ENCODE assay signal across 21 cellular contexts in the genomic region with DNA sequence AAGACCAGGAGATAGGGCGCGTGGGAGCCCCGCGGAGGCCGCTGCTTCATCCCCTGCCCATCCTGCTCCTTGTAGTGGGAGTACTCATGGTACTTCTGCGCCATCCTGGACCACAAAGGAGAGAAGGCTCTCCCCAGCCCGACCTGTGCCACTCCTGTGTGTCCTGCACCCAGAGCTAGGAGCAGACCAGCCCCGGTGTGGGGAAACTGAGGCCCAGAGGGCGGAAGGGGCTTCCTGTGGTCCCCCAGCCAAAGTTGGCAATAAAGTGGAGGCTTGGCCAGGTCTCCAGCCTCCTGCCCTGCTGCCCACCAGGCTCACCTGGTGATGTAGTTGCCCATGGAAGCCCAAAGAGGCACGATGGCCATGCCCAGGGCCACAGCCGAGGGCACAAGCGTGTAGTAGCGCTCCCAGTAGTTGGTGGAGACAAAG. TPM values are rescaled to one million over a fixed set of nuclear protein-coding genes. Genes with fewer than 3 reads are reported as not detected.
"Had no signal": no experiment of that assay in that cellular context is flagged by ENCODE, and none has a peak within 500 bp of the region (broad histone marks: within the 10 kb centered on the region; RNA-seq: fewer than 3 reads in every experiment).

No MANE protein-coding gene starts in this region.

- H3K27me3 ChIP-seq: adrenal gland, esophagus squamous epithelium, heart right ventricle, right atrium auricular region, suprapubic skin, transverse colon had no signal

- ATAC-seq: activated naive CD4-positive, alpha-beta T cell treated with anti-CD3 and anti-CD28 coated beads, Interleukin-2, amount 50 U/mL, for 72 hours; heart right ventricle; stimulated activated naive CD8-positive, alpha-beta T cell treated with anti-CD3 and anti-CD28 coated beads, Interleukin-15, amount 100 ng/mL, for 72 hours had no signal

- H3K36me3 ChIP-seq: adrenal gland, prostate gland, right atrium auricular region, transverse colon, WERI-Rb-1 had no signal

- H3K27ac ChIP-seq: adrenal gland, esophagus squamous epithelium, heart right ventricle, prostate gland, right atrium auricular region, suprapubic skin, transverse colon, WERI-Rb-1 had no signal

- FAIRE-seq: bronchial epithelial cell had no signal

- DNase-seq: activated CD4-positive, alpha-beta T cell treated with anti-CD3 and anti-CD28 coated beads, Interleukin-2, amount 50 U/mL, for 4 hours; activated gamma-delta T cell; cerebellar nuclear complex; dermis blood vessel endothelial cell; effector memory CD4-positive, alpha-beta T cell; esophagus squamous epithelium; heart right ventricle; immature natural killer cell; mesendoderm; nucleus accumbens; stimulated activated CD4-positive, alpha-beta T cell treated with anti-CD3 and anti-CD28 coated beads, Interleukin-2, amount 100 ng/mL, for 24 hours; stimulated activated naive CD8-positive, alpha-beta T cell treated with anti-CD3 and anti-CD28 coated beads, Interleukin-15, amount 100 ng/mL, for 72 hours; transverse colon; WERI-Rb-1 had no signal

- H3K9me3 ChIP-seq: adrenal gland, esophagus squamous epithelium, heart right ventricle, prostate gland, right atrium auricular region, suprapubic skin, transverse colon had no signal

- H3K4me1 ChIP-seq: prostate gland had no signal

- H3K4me3 ChIP-seq: adrenal gland, esophagus squamous epithelium, heart right ventricle, prostate gland, right atrium auricular region, suprapubic skin, transverse colon had no signal

RNA-seq across cellular contexts. Expression of gene ALDH3B1, which starts 10.9 kb away (rescaled TPM):
- total RNA-seq: T-helper 2 cell treated with Interferon-gamma antibody and Interleukin-4, amounts not matched to agents 100 ng/mL and 5 ng/mL, for 36 hours had no signal
